ENCODE assay signal across 18 cellular contexts in genomic region chr13:37263881-37264280, GRCh38.
DNase-seq lines count a peak whose midpoint lies in the region; ATAC-seq and TF ChIP-seq lines count a peak whose summit lies in the region.
"Had no signal": no experiment of that assay in that cellular context is flagged by ENCODE, and none has a peak within 500 bp of the region (broad histone marks: within the 10 kb centered on the region; RNA-seq: fewer than 3 reads in every experiment).

No MANE protein-coding gene starts in this region.

- CTCF ChIA-PET in Calu3 (lab: Charles Lee): no interaction called here

- WGBS in endodermal cell (ENCODE audit: insufficient coverage in 1 of 2, insufficient read length in 1 of 2), 2 experiments: 60 to 75% methylated on average over 1 to 2 of the region's 2 CpGs

- no peaks in the 10 kb centered on the region for H3K36me3 ChIP-seq in GM23338 (ENCODE audit: insufficient read depth)
- H3K36me3 ChIP-seq in NT2/D1 (ENCODE audit: insufficient read depth, insufficient read length, low read length): no peaks in the 10 kb centered on the region
- H3K36me3 ChIP-seq in endodermal cell (ENCODE audit: control insufficient read depth, insufficient read depth, low read length): no peaks in the 10 kb centered on the region
- no peaks in the 10 kb centered on the region for H3K36me3 ChIP-seq in uterus
- H3K36me3 ChIP-seq in SJCRH30: no peaks in the 10 kb centered on the region
- H3K36me3 ChIP-seq: BLaER1 treated with 17β-estradiol and CSF1 and Interleukin-3, amounts not matched to agents 10 nM and 100 nM had no signal

- H3K9me3 ChIP-seq in NT2/D1 (ENCODE audit: insufficient read depth, low read length) (0 out of 2 replicates have a peak, but pooled peaks cover 6% of the 10 kb centered on the region), endodermal cell (ENCODE audit: control insufficient read depth, low read length) (peaks cover 27% of the 10 kb centered on the region), uterus (no peaks in the 10 kb centered on the region), SJCRH30 (replicated peaks) (no peaks in the 10 kb centered on the region)

- no peak for TF ChIP-seq CTCF in GM23338 (conservative IDR thresholded peaks at IDR 0.05; ENCODE audit: low read depth in 2 of 2)
- TF ChIP-seq CTCF in endodermal cell (conservative IDR thresholded peaks at IDR 0.05): no peak
- no peak for TF ChIP-seq CTCF in uterus (IDR thresholded peaks at IDR 0.05)
- TF ChIP-seq CTCF in Calu3 (IDR thresholded peaks at IDR 0.05; ENCODE audit: unreplicated experiment): no peak

- TF ChIP-seq POLR2A in uterus (IDR thresholded peaks at IDR 0.05): no peak

- H3K9ac ChIP-seq in NT2/D1 (ENCODE audit: insufficient read length, low read depth) (no peak overlapping the region), endodermal cell (ENCODE audit: extremely low read depth, low read length, poor library complexity, severe bottlenecking) (no peak overlapping the region)
- H3K9ac ChIP-seq: BLaER1 treated with 17β-estradiol and CSF1 and Interleukin-3, amounts not matched to agents 10 nM and 100 nM had no signal

- H3K4me1 ChIP-seq in GM23338 (ENCODE audit: insufficient read depth) (no peaks in the 10 kb centered on the region), NT2/D1 (ENCODE audit: insufficient read depth, insufficient read length) (no peaks in the 10 kb centered on the region), endodermal cell (ENCODE audit: control insufficient read depth, insufficient read depth, low read length) (no peaks in the 10 kb centered on the region), uterus (no peaks in the 10 kb centered on the region), SJCRH30 (no peaks in the 10 kb centered on the region)

- peak; percentile 35 for DNase-seq in GM23338 (ENCODE audit: low spot score)
- DNase-seq in NT2/D1 (ENCODE audit: low read depth, low spot score): peak; percentile 49
- DNase-seq in endodermal cell: peak; percentile 65
- peak; percentile 3 for DNase-seq in left kidney (ENCODE audit: low read depth, low spot score)
- no peak for DNase-seq in uterus
- no peak for DNase-seq in Calu3
- DNase-seq in SJCRH30: no peak
- DNase-seq: CD8-positive, alpha-beta T cell; DMS 273 treated with DMSO at 0.1 percent for 48 hours; DMS53; DND-41; EL; GOT3; HCEC 1CT had no signal

- ATAC-seq in GM23338: peak; percentile 64
- no peak for ATAC-seq in HG02840 (IDR thresholded peaks at IDR 0.05; ENCODE audit: low FRiP score, unreplicated experiment)
- ATAC-seq: CD8-positive, alpha-beta T cell had no signal

- peaks cover 4% of the 10 kb centered on the region for H3K4me1 Mint-ChIP-seq in GM23338
- H3K4me1 Mint-ChIP-seq in endodermal cell: peaks cover 4% of the 10 kb centered on the region
- H3K4me1 Mint-ChIP-seq in Calu3 (ENCODE audit: low read depth, unreplicated experiment): no peaks in the 10 kb centered on the region
- H3K4me1 Mint-ChIP-seq: B cell had no signal

- H3K27me3 ChIP-seq in GM23338 (ENCODE audit: insufficient read depth): no peaks in the 10 kb centered on the region
- no peaks in the 10 kb centered on the region for H3K27me3 ChIP-seq in NT2/D1 (ENCODE audit: insufficient read depth, insufficient read length)
- no peaks in the 10 kb centered on the region for H3K27me3 ChIP-seq in endodermal cell (ENCODE audit: control insufficient read depth, insufficient read depth, low read length, poor library complexity, severe bottlenecking)
- H3K27me3 ChIP-seq in uterus: no peaks in the 10 kb centered on the region
- H3K27me3 ChIP-seq in SJCRH30: no peaks in the 10 kb centered on the region
- H3K27me3 ChIP-seq: BLaER1 treated with 17β-estradiol and CSF1 and Interleukin-3, amounts not matched to agents 10 nM and 100 nM had no signal

- H3K4me2 ChIP-seq in GM23338: no peak overlapping the region
- H3K4me2 ChIP-seq: BLaER1 treated with 17β-estradiol and CSF1 and Interleukin-3, amounts not matched to agents 10 nM and 100 nM had no signal

- H3K36me3 Mint-ChIP-seq in GM23338 (ENCODE audit: low read depth): peaks cover 17% of the 10 kb centered on the region; the same call in 2 of the 3 replicates
- peaks cover 5% of the 10 kb centered on the region for H3K36me3 Mint-ChIP-seq in endodermal cell (ENCODE audit: low read depth)
- no peaks in the 10 kb centered on the region for H3K36me3 Mint-ChIP-seq in Calu3 (ENCODE audit: insufficient read depth, unreplicated experiment)
- H3K36me3 Mint-ChIP-seq: CD8-positive, alpha-beta T cell had no signal

- H3K4me3 ChIP-seq in GM23338 (no peak overlapping the region), NT2/D1 (ENCODE audit: insufficient read length, low read depth) (no peak overlapping the region), endodermal cell (ENCODE audit: low read length) (no peak overlapping the region), uterus (no peak overlapping the region), SJCRH30 (no peak overlapping the region)
- H3K4me3 ChIP-seq: BLaER1 treated with 17β-estradiol and CSF1 and Interleukin-3, amounts not matched to agents 10 nM and 100 nM had no signal

- H3K4me3 Mint-ChIP-seq in GM23338: no peak overlapping the region
- no peak overlapping the region for H3K4me3 Mint-ChIP-seq in endodermal cell
- H3K4me3 Mint-ChIP-seq in Calu3 (ENCODE audit: low read depth, unreplicated experiment): no peak overlapping the region
- H3K4me3 Mint-ChIP-seq: B cell; CD8-positive, alpha-beta T cell had no signal

- BruUV-seq in Calu3 (replicated peaks; lab: Mats Ljungman, UMichigan): no TSS peak

- no peaks in the 10 kb centered on the region for H4K20me1 ChIP-seq in GM23338 (replicated peaks; ENCODE audit: insufficient read depth)
- H4K20me1 ChIP-seq: BLaER1 treated with 17β-estradiol and CSF1 and Interleukin-3, amounts not matched to agents 10 nM and 100 nM had no signal

- H3F3A ChIP-seq in GM23338 (replicated peaks; ENCODE audit: low read depth): no peaks in the 10 kb centered on the region

- no peak overlapping the region for H3K27ac ChIP-seq in GM23338 (ENCODE audit: low read depth)
- no peak overlapping the region for H3K27ac ChIP-seq in endodermal cell (ENCODE audit: low read depth, low read length)
- no peak overlapping the region for H3K27ac ChIP-seq in uterus
- no peak overlapping the region for H3K27ac ChIP-seq in SJCRH30
- H3K27ac ChIP-seq: BLaER1 treated with 17β-estradiol and CSF1 and Interleukin-3, amounts not matched to agents 10 nM and 100 nM; HL-60 had no signal

- H3K9me3 Mint-ChIP-seq in GM23338: peaks cover 23% of the 10 kb centered on the region
- H3K9me3 Mint-ChIP-seq in endodermal cell: peaks cover 22% of the 10 kb centered on the region
- H3K9me3 Mint-ChIP-seq in Calu3 (ENCODE audit: low read depth, unreplicated experiment): peaks cover 4% of the 10 kb centered on the region

- intact Hi-C loops in uterus (cut with DNase I; ENCODE audit: low total_unique reads) (no loop called here), Calu3 (cut with micrococcal nuclease; ENCODE audit: unreplicated experiment) (no loop called here)

- H2AFZ ChIP-seq in GM23338: peak overlapping the region; percentile 43

- no peak overlapping the region; the same call in 1 of the 2 replicates for H3K27ac Mint-ChIP-seq in GM23338
- H3K27ac Mint-ChIP-seq in endodermal cell: no peak overlapping the region
- no peak overlapping the region for H3K27ac Mint-ChIP-seq in Calu3 (ENCODE audit: unreplicated experiment)
- H3K27ac Mint-ChIP-seq: B cell; CD8-positive, alpha-beta T cell had no signal

- H3K79me2 ChIP-seq in GM23338 (replicated peaks; ENCODE audit: insufficient read depth): no peaks in the 10 kb centered on the region

- 0 out of 2 replicates have a peak, but pooled peaks cover 9% of the 10 kb centered on the region for H3K9me2 ChIP-seq in GM23338 (ENCODE audit: insufficient read depth)

- H3K27me3 Mint-ChIP-seq in GM23338 (ENCODE audit: insufficient read depth, low read depth, poor library complexity): no peaks in the 10 kb centered on the region
- no peaks in the 10 kb centered on the region for H3K27me3 Mint-ChIP-seq in endodermal cell (ENCODE audit: insufficient read depth)
- peaks cover 31% of the 10 kb centered on the region for H3K27me3 Mint-ChIP-seq in Calu3 (ENCODE audit: unreplicated experiment)
- H3K27me3 Mint-ChIP-seq: B cell had no signal

TF ChIP-seq in GM23338, 12 proteins besides CTCF, POLR2A, EP300 and RAD21:
- no peak for TF ChIP-seq EZH2phosphoT487 (IDR thresholded peaks at IDR 0.05; ENCODE audit: unreplicated experiment)
- TF ChIP-seq POLR2AphosphoS5 (IDR thresholded peaks at IDR 0.05; ENCODE audit: low read depth): no peak
- no peak for TF ChIP-seq CREB1 (CRISPR knock-in tag; IDR thresholded peaks at IDR 0.05; ENCODE audit: low read depth)
- no peak for TF ChIP-seq REST (IDR thresholded peaks at IDR 0.05; ENCODE audit: unreplicated experiment)
- TF ChIP-seq JUNB (IDR thresholded peaks at IDR 0.05; ENCODE audit: unreplicated experiment): no peak
- no peak for TF ChIP-seq STAT1 (IDR thresholded peaks at IDR 0.05; ENCODE audit: unreplicated experiment)

Comparison
In these comparisons a context has a peak if more than half of its experiments do, and no peak if none do; other contexts are left out.
1. DNase-seq: peak in GM23338 (single experiment), NT2/D1 (single experiment), endodermal cell (single experiment) and left kidney (single experiment); none in uterus (0 of 2), Calu3 (single experiment) and SJCRH30 (0 of 2).